Comparison of ENCODE assay signal across 29 cellular contexts in genomic region chr7:28435152-28435551, GRCh38. TPM values are rescaled to one million over a fixed set of nuclear protein-coding genes. Genes with fewer than 3 reads are reported as not detected.
"Had no signal": no experiment of that assay in that cellular context is flagged by ENCODE, and none has a peak within 500 bp of the region (broad histone marks: within the 10 kb centered on the region; RNA-seq: fewer than 3 reads in every experiment).

No MANE protein-coding gene starts in this region.

- ATAC-seq: activated naive CD4-positive, alpha-beta T cell treated with anti-CD3 and anti-CD28 coated beads, Interleukin-2, amount 50 U/mL, for 72 hours; body of pancreas had no signal

- H3K4me3 ChIP-seq: adrenal gland, body of pancreas, breast epithelium, coronary artery, Peyer's patch, SJSA1 had no signal

- H3K4me1 ChIP-seq: adrenal gland, body of pancreas, breast epithelium, Peyer's patch, SJSA1 had no signal

- H3K27ac ChIP-seq: adrenal gland, body of pancreas, breast epithelium, coronary artery, Peyer's patch, SJSA1, VCaP had no signal

- DNase-seq: activated B cell treated with CpG ODN at 0.5 μM for 24 hours; activated CD4-positive, alpha-beta memory T cell treated with anti-CD3 and anti-CD28 coated beads for 36 hours; activated CD4-positive, alpha-beta T cell treated with anti-CD3 and anti-CD28 coated beads for 4 hours; activated CD4-positive, alpha-beta T cell treated with anti-CD3 and anti-CD28 coated beads, Interleukin-2, amount 50 U/mL, for 1 hour; activated CD4-positive, CD25-positive, alpha-beta regulatory T cell treated with anti-CD3 and anti-CD28 coated beads, Interleukin-2, amount 50 U/mL, for 72 hours; activated CD8-positive, alpha-beta memory T cell treated with anti-CD3 and anti-CD28 coated beads, Interleukin-2, amount 50 U/mL, for 4 hours; activated gamma-delta T cell treated with Interleukin-2 at 50 U/mL for 16 hours; activated naive CD4-positive, alpha-beta T cell treated with anti-CD3 and anti-CD28 coated beads for 36 hours; activated T-cell treated with anti-CD3 and anti-CD28 coated beads for 4 hours; activated T-cell treated with anti-CD3 and anti-CD28 coated beads, Interleukin-2, amount 50 U/mL, for 4 hours; adrenal gland; body of pancreas; NCI-H1105; NCI-H187 treated with DMSO at 0.1 percent for 48 hours; NCI-H345; NCI-H524 treated with DMSO at 0.1 percent for 48 hours; NK-92 treated with Interleukin-12 subunit alpha and Interleukin-12 subunit beta, amount 100 ng/mL, for 24 hours; Peyer's patch; RPMI8226; SW 1271; T-helper 1 cell; T-helper 2 cell; T-helper 9 cell had no signal

- H3K36me3 ChIP-seq: adrenal gland, breast epithelium, Peyer's patch, SJSA1 had no signal

- H3K27me3 ChIP-seq: body of pancreas, breast epithelium, Peyer's patch had no signal

- H3K9me3 ChIP-seq: adrenal gland, body of pancreas, breast epithelium, Peyer's patch, SJSA1 had no signal

RNA-seq across cellular contexts. Expression of gene CREB5, which starts 22.8 kb away (rescaled TPM):
- total RNA-seq: activated T-helper 1 cell treated with anti-CD3 and anti-CD28 coated beads, Interleukin-12 subunit alpha, Interleukin-12 subunit beta, Interleukin-2, Interleukin-4 antibody, amounts not matched to agents 30 ng/mL and 10 ng/mL and 1 ng/mL, durations not matched to agents 14 hours and 24 hours and 36 hours had no signal
